ENCODE assay signal across 11 cellular contexts in genomic region chr5:90640484-90641059, GRCh38.
DNase-seq lines count a peak whose midpoint lies in the region; ATAC-seq and TF ChIP-seq lines count a peak whose summit lies in the region.
"Had no signal": no experiment of that assay in that cellular context is flagged by ENCODE, and none has a peak within 500 bp of the region (broad histone marks: within the 10 kb centered on the region; RNA-seq: fewer than 3 reads in every experiment).

No MANE protein-coding gene starts in this region.

- no peak overlapping the region for H3K4me3 Mint-ChIP-seq in WTC11
- no peak overlapping the region for H3K4me3 Mint-ChIP-seq in effector memory CD8-positive, alpha-beta T cell
- H3K4me3 Mint-ChIP-seq: stimulated activated naive CD8-positive, alpha-beta T cell treated with anti-CD3 and anti-CD28 coated beads, Interleukin-15, amount 100 ng/mL, for 72 hours had no signal

- POLR2A ChIA-PET in WTC11 (lab: Charles Lee): no interaction called here

- TF ChIP-seq POLR2A in sigmoid colon (IDR thresholded peaks at IDR 0.05): no peak

- H3K4me1 Mint-ChIP-seq in WTC11: peaks cover 23% of the 10 kb centered on the region
- H3K4me1 Mint-ChIP-seq in effector memory CD8-positive, alpha-beta T cell (ENCODE audit: low read depth in 2 of 2): no peaks in the 10 kb centered on the region
- H3K4me1 Mint-ChIP-seq: stimulated activated naive CD8-positive, alpha-beta T cell treated with anti-CD3 and anti-CD28 coated beads, Interleukin-15, amount 100 ng/mL, for 72 hours had no signal

- no peak overlapping the region for H2AFZ ChIP-seq in neuron (ENCODE audit: low read depth, low read length)

- WGBS in sigmoid colon, 2 donors: 77 to 83% methylated on average over 5 of the region's 5 CpGs

- TF ChIP-seq EP300 in sigmoid colon (IDR thresholded peaks at IDR 0.05): no peak

- H3K9me3 ChIP-seq in neuron (ENCODE audit: low read length) (no peaks in the 10 kb centered on the region), sigmoid colon (no peaks in the 10 kb centered on the region)

- ATAC-seq in GM18511 (IDR thresholded peaks at IDR 0.05; ENCODE audit: unreplicated experiment): peak; percentile 72
- peak; percentile 47 for ATAC-seq in GM21786 (IDR thresholded peaks at IDR 0.05; ENCODE audit: unreplicated experiment)
- peak; percentile 48 for ATAC-seq in WTC11
- no peak for ATAC-seq in effector memory CD8-positive, alpha-beta T cell (replicated peaks)
- ATAC-seq: stimulated activated naive CD8-positive, alpha-beta T cell treated with anti-CD3 and anti-CD28 coated beads, Interleukin-15, amount 100 ng/mL, for 72 hours had no signal

- H3K4me1 ChIP-seq in neuron (ENCODE audit: insufficient read depth, low read length) (peaks cover 35% of the 10 kb centered on the region), sigmoid colon (no peaks in the 10 kb centered on the region)

- H3K27me3 ChIP-seq in neuron (ENCODE audit: insufficient read depth, low read length) (no peaks in the 10 kb centered on the region), sigmoid colon (no peaks in the 10 kb centered on the region)

- H3K27ac ChIP-seq in sigmoid colon: no peak overlapping the region

- TF ChIP-seq CTCF in WTC11 (IDR thresholded peaks at IDR 0.05): no peak
- no peak for TF ChIP-seq CTCF in sigmoid colon (IDR thresholded peaks at IDR 0.05)

- H3K4me3 ChIP-seq in neuron (ENCODE audit: low read length) (peak overlapping the region; percentile 2), sigmoid colon (no peak overlapping the region)

- no peaks in the 10 kb centered on the region for H3K9me3 Mint-ChIP-seq in WTC11
- no peaks in the 10 kb centered on the region for H3K9me3 Mint-ChIP-seq in effector memory CD8-positive, alpha-beta T cell
- H3K9me3 Mint-ChIP-seq: stimulated activated naive CD8-positive, alpha-beta T cell treated with anti-CD3 and anti-CD28 coated beads, Interleukin-15, amount 100 ng/mL, for 72 hours had no signal

- peaks cover 6% of the 10 kb centered on the region; the same call in 1 of the 2 replicates for H3K36me3 Mint-ChIP-seq in WTC11
- no peaks in the 10 kb centered on the region for H3K36me3 Mint-ChIP-seq in effector memory CD8-positive, alpha-beta T cell (ENCODE audit: insufficient read depth)

- 0 out of 2 replicates have a peak overlapping the region, but pooled peaks have one; percentile 2 for H3K27ac Mint-ChIP-seq in WTC11
- H3K27ac Mint-ChIP-seq in effector memory CD8-positive, alpha-beta T cell: no peak overlapping the region
- H3K27ac Mint-ChIP-seq: stimulated activated naive CD8-positive, alpha-beta T cell treated with anti-CD3 and anti-CD28 coated beads, Interleukin-15, amount 100 ng/mL, for 72 hours had no signal

- no peaks in the 10 kb centered on the region for H3K27me3 Mint-ChIP-seq in WTC11 (ENCODE audit: low read depth)
- H3K27me3 Mint-ChIP-seq in effector memory CD8-positive, alpha-beta T cell: no peaks in the 10 kb centered on the region
- H3K27me3 Mint-ChIP-seq: stimulated activated naive CD8-positive, alpha-beta T cell treated with anti-CD3 and anti-CD28 coated beads, Interleukin-15, amount 100 ng/mL, for 72 hours had no signal

- CTCF ChIA-PET in WTC11 (lab: Charles Lee): no interaction called here

- intact Hi-C loops in sigmoid colon (cut with DNase I): no loop called here

- DNase-seq in WTC11 (ENCODE audit: low spot score) (no peak), sigmoid colon (no peak)
- no peak for DNase-seq in activated CD8-positive, alpha-beta memory T cell treated with anti-CD3 and anti-CD28 coated beads for 24 hours
- DNase-seq in effector memory CD8-positive, alpha-beta T cell: no peak
- no peak for DNase-seq in activated CD4-positive, alpha-beta T cell treated with anti-CD3 and anti-CD28 coated beads, Interleukin-2, amount 50 U/mL, for 48 hours
- DNase-seq: foreskin fibroblast; NCI-H1048; stimulated activated naive CD8-positive, alpha-beta T cell treated with anti-CD3 and anti-CD28 coated beads, Interleukin-15, amount 100 ng/mL, for 72 hours had no signal

- peaks cover 34% of the 10 kb centered on the region for H3K36me3 ChIP-seq in neuron (ENCODE audit: insufficient read depth, low read length)
- H3K36me3 ChIP-seq in sigmoid colon: no peaks in the 10 kb centered on the region

TF ChIP-seq in WTC11, 78 proteins besides CTCF, POLR2A, EP300 and RAD21:
- no peak for TF ChIP-seq MYBL2 (CRISPR knock-in tag; IDR thresholded peaks at IDR 0.05)
- no peak for TF ChIP-seq TP53 (CRISPR knock-in tag; IDR thresholded peaks at IDR 0.05)
- TF ChIP-seq MLX (CRISPR knock-in tag; IDR thresholded peaks at IDR 0.05): no peak
- TF ChIP-seq SMAD4 (CRISPR knock-in tag; IDR thresholded peaks at IDR 0.05): no peak
- no peak for TF ChIP-seq ZMAT4 (CRISPR knock-in tag; IDR thresholded peaks at IDR 0.05)
- no peak for TF ChIP-seq FOXK1 (CRISPR knock-in tag; IDR thresholded peaks at IDR 0.05)
- TF ChIP-seq ZBTB43 (CRISPR knock-in tag; IDR thresholded peaks at IDR 0.05): no peak
- no peak for TF ChIP-seq FOXP1 (CRISPR knock-in tag; IDR thresholded peaks at IDR 0.05; ENCODE audit: borderline replicate concordance)
- TF ChIP-seq ZBTB21 (CRISPR knock-in tag; IDR thresholded peaks at IDR 0.05; ENCODE audit: borderline replicate concordance): no peak
- no peak for TF ChIP-seq JUN (CRISPR knock-in tag; IDR thresholded peaks at IDR 0.05)
- no peak for TF ChIP-seq MXD4 (CRISPR knock-in tag; IDR thresholded peaks at IDR 0.05; ENCODE audit: borderline replicate concordance)
- TF ChIP-seq ZNF671 (CRISPR knock-in tag; IDR thresholded peaks at IDR 0.05): no peak
- no peak for TF ChIP-seq IRF1 (CRISPR knock-in tag; IDR thresholded peaks at IDR 0.05)
- no peak for TF ChIP-seq SP1 (CRISPR knock-in tag; conservative IDR thresholded peaks at IDR 0.05)
- no peak for TF ChIP-seq ZNF532 (CRISPR knock-in tag; IDR thresholded peaks at IDR 0.05; ENCODE audit: borderline replicate concordance)
